27 cellular contexts compared by ENCODE assay signal in genomic region chr3:99978221-99978620, GRCh38.
"Had no signal": no experiment of that assay in that cellular context is flagged by ENCODE, and none has a peak within 500 bp of the region (broad histone marks: within the 10 kb centered on the region; RNA-seq: fewer than 3 reads in every experiment).

No MANE protein-coding gene starts in this region.

- H3K36me3 ChIP-seq: neutrophil, pancreas, prostate gland, right lobe of liver, sigmoid colon, stomach, thoracic aorta, thyroid gland, tibial nerve, upper lobe of left lung, vagina had no signal

- H3K4me3 Mint-ChIP-seq: naive thymus-derived CD8-positive, alpha-beta T cell; natural killer cell treated with Interleukin-12 subunit alpha and Interleukin-12 subunit beta and Interleukin-15 and Interleukin-18, amount 100 ng/mL, for 72 hours; nephron progenitor cell; neural crest cell; stimulated activated effector memory CD8-positive, alpha-beta T cell treated with anti-CD3 and anti-CD28 coated beads, Interleukin-12 subunit alpha, Interleukin-12 subunit beta, amount 100 ng/mL, for 72 hours; stimulated activated naive B cell treated with anti-CD40 and anti-IgM and Interleukin-4, amounts not matched to agents 10 μg/mL and 1 μg/mL and 100 μg/mL, for 72 hours; stimulated activated naive CD8-positive, alpha-beta T cell treated with anti-CD3 and anti-CD28 coated beads, Interleukin-15, Interleukin-2, amounts not matched to agents 100 ng/mL and 50 ng/mL, for 24 hours had no signal

- H3K27ac Mint-ChIP-seq: natural killer cell treated with Interleukin-12 subunit alpha and Interleukin-12 subunit beta and Interleukin-15 and Interleukin-18, amount 100 ng/mL, for 72 hours; stimulated activated effector memory CD8-positive, alpha-beta T cell treated with anti-CD3 and anti-CD28 coated beads, Interleukin-12 subunit alpha, Interleukin-12 subunit beta, amount 100 ng/mL, for 72 hours; stimulated activated naive B cell treated with anti-CD40 and anti-IgM and Interleukin-4, amounts not matched to agents 10 μg/mL and 1 μg/mL and 100 μg/mL, for 72 hours; stimulated activated naive CD8-positive, alpha-beta T cell treated with anti-CD3 and anti-CD28 coated beads, Interleukin-15, Interleukin-2, amounts not matched to agents 100 ng/mL and 50 ng/mL, for 24 hours had no signal

- H3K9me3 Mint-ChIP-seq: natural killer cell treated with Interleukin-12 subunit alpha and Interleukin-12 subunit beta and Interleukin-15 and Interleukin-18, amount 100 ng/mL, for 72 hours had no signal

- H3K36me3 Mint-ChIP-seq: stimulated activated effector memory CD8-positive, alpha-beta T cell treated with anti-CD3 and anti-CD28 coated beads, Interleukin-12 subunit alpha, Interleukin-12 subunit beta, amount 100 ng/mL, for 72 hours had no signal

- H3K4me1 ChIP-seq: pancreas, prostate gland, right lobe of liver, sigmoid colon, stomach, thyroid gland, tibial nerve, upper lobe of left lung, vagina had no signal

- H3K27me3 ChIP-seq: neutrophil, pancreas, right lobe of liver, sigmoid colon, stomach, thyroid gland, tibial nerve, upper lobe of left lung, vagina had no signal

- H3K4me1 Mint-ChIP-seq: neural crest cell; stimulated activated effector memory CD8-positive, alpha-beta T cell treated with anti-CD3 and anti-CD28 coated beads, Interleukin-12 subunit alpha, Interleukin-12 subunit beta, amount 100 ng/mL, for 72 hours had no signal

- H3K9me3 ChIP-seq: neutrophil, pancreas, prostate gland, right lobe of liver, sigmoid colon, stomach, thoracic aorta, thyroid gland, tibial nerve, upper lobe of left lung, vagina had no signal

- H3K27ac ChIP-seq: neutrophil, pancreas, prostate gland, right lobe of liver, sigmoid colon, stomach, thoracic aorta, thyroid gland, tibial nerve, upper lobe of left lung, vagina had no signal

- H3K4me3 ChIP-seq: pancreas, prostate gland, right lobe of liver, sigmoid colon, stomach, thoracic aorta, thyroid gland, tibial nerve, upper lobe of left lung, vagina had no signal

- H3K27me3 Mint-ChIP-seq: naive thymus-derived CD8-positive, alpha-beta T cell; natural killer cell treated with Interleukin-12 subunit alpha and Interleukin-12 subunit beta and Interleukin-15 and Interleukin-18, amount 100 ng/mL, for 72 hours; stimulated activated naive B cell treated with anti-CD40 and anti-IgM and Interleukin-4, amounts not matched to agents 10 μg/mL and 1 μg/mL and 100 μg/mL, for 72 hours; stimulated activated naive CD8-positive, alpha-beta T cell treated with anti-CD3 and anti-CD28 coated beads, Interleukin-15, Interleukin-2, amounts not matched to agents 100 ng/mL and 50 ng/mL, for 24 hours had no signal

- ATAC-seq: naive thymus-derived CD8-positive, alpha-beta T cell; natural killer cell treated with Interleukin-12 subunit alpha and Interleukin-12 subunit beta and Interleukin-15 and Interleukin-18, amount 100 ng/mL, for 72 hours; pancreas; right cardiac atrium; right lobe of liver; stimulated activated effector memory CD8-positive, alpha-beta T cell treated with anti-CD3 and anti-CD28 coated beads, Interleukin-12 subunit alpha, Interleukin-12 subunit beta, amount 100 ng/mL, for 72 hours; stimulated activated naive B cell treated with anti-CD40 and anti-IgM and Interleukin-4, amounts not matched to agents 10 μg/mL and 1 μg/mL and 100 μg/mL, for 72 hours had no signal

- DNase-seq: naive thymus-derived CD8-positive, alpha-beta T cell; nephron progenitor cell; nucleus accumbens; pancreas; right cardiac atrium; right lobe of liver; sigmoid colon; small intestine; stimulated activated CD4-positive, alpha-beta T cell treated with anti-CD3 and anti-CD28 coated beads, Interleukin-15, amount 100 ng/mL, for 24 hours; stimulated activated CD4-positive, alpha-beta T cell treated with anti-CD3 and anti-CD28 coated beads, Interleukin-2, amount 100 ng/mL, for 24 hours; stimulated activated CD4-positive, alpha-beta T cell treated with anti-CD3 and anti-CD28 coated beads, Interleukin-2, amount 100 ng/mL, for 48 hours; stimulated activated CD4-positive, alpha-beta T cell treated with anti-CD3 and anti-CD28 coated beads, Interleukin-4, amount 100 ng/mL, for 24 hours; stimulated activated naive B cell treated with anti-CD40 and anti-IgM and Interleukin-4, amounts not matched to agents 10 μg/mL and 1 μg/mL and 100 μg/mL, for 72 hours; stimulated activated naive CD4-positive, alpha-beta T cell treated with Interleukin-2 at 50 U/mL for 16 hours; stomach; thyroid gland; trophoblast cell; upper lobe of left lung had no signal
